In the genomic region with DNA sequence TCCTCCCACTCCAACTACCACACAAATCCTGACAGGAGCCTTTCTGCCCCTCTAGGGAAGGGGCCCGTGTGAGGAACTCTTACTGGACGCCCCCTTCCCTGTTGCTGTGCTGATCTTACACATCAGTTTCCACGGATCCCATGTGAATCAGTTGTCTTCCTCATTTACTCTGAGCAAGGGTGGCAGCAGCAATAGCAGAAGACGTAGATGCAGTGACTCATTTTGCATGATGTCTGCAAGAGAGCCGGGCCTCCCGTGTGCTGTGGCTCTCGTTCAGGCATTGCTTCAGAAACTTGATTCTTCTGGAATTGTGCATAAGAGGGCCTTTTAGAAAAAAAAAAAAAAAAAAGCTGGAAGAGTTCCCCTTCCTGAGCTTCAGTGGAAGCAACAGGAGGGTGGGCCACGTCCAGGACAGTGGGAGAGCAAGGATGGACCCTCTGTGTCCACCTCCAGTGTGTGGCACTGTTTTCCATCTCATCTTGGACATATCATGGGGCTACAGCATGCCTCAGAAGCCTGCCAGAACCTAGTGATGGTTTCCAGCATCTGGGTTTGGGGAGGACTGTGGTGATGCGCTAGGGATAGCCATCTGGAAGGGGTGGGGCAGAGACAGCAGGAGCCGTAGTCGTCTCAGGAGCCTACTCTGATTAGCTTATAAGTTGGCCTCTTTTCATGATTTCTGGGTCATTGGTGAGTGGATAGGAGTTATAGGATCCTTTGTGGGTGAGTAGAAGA, we compare ENCODE assay signal across 9 cellular contexts.
DNase-seq lines count a peak whose midpoint lies in the region; ATAC-seq and TF ChIP-seq lines count a peak whose summit lies in the region.
"Had no signal": no experiment of that assay in that cellular context is flagged by ENCODE, and none has a peak within 500 bp of the region (broad histone marks: within the 10 kb centered on the region; RNA-seq: fewer than 3 reads in every experiment).

No MANE protein-coding gene starts in this region.

- no peak overlapping the region for H2AFZ ChIP-seq in PC-3 (ENCODE audit: low read length)

- H3K4me1 ChIP-seq in right atrium auricular region = peaks cover 0 to 92% of the 10 kb centered on the region in 2 donors
- H3K4me1 ChIP-seq in PC-3 (ENCODE audit: insufficient read depth, low read length) = peaks cover 21% of the 10 kb centered on the region

- H3K27ac ChIP-seq in right atrium auricular region = peak overlapping the region; percentile 61 to 67
- no peak overlapping the region for H3K27ac ChIP-seq in PC-3 (ENCODE audit: low read length)

- H3K4me3 ChIP-seq in HFF-Myc (replicated peaks; ENCODE audit: low read depth, low read length) (peak overlapping the region; percentile 11; the same call in 1 of the 2 replicates), WI38 (ENCODE audit: low read depth, low read length) (peak overlapping the region; percentile 32), right atrium auricular region (no peak overlapping the region), PC-3 (ENCODE audit: low read length) (no peak overlapping the region)

- POLR2A ChIA-PET in PC-3 (lab: Charles Lee; ENCODE audit: unreplicated experiment) = no interaction called here

- H3F3A ChIP-seq in PC-3 (ENCODE audit: low read length, unreplicated experiment) = no peaks in the 10 kb centered on the region

- H3K9me2 ChIP-seq in PC-3 (replicated peaks; ENCODE audit: low read length) = no peaks in the 10 kb centered on the region

- no peak overlapping the region for H3K4me2 ChIP-seq in PC-3 (ENCODE audit: low read length)

- TF ChIP-seq CTCF in HFF-Myc (IDR thresholded peaks at IDR 0.05; ENCODE audit: low read depth, low read length, missing control alignments) (peak; percentile 20), WI38 (IDR thresholded peaks at IDR 0.05; ENCODE audit: low read depth, low read length) (no peak), right atrium auricular region (IDR thresholded peaks at IDR 0.05) (no peak), PC-3 (conservative IDR thresholded peaks at IDR 0.05; ENCODE audit: low read depth, low read length) (no peak)

- CTCF ChIA-PET in PC-3 (lab: Charles Lee) = no interaction called here

- H3K9me3 ChIP-seq in right atrium auricular region = no peaks in the 10 kb centered on the region
- H3K9me3 ChIP-seq in PC-3 (ENCODE audit: low read length) = no peaks in the 10 kb centered on the region

- H3K36me3 ChIP-seq in right atrium auricular region = no peaks in the 10 kb centered on the region
- no peaks in the 10 kb centered on the region for H3K36me3 ChIP-seq in PC-3 (ENCODE audit: low read depth, low read length)

- no peak for ATAC-seq in PC-3
- no peak for ATAC-seq in HG02571 (IDR thresholded peaks at IDR 0.05; ENCODE audit: unreplicated experiment)

- no peaks in the 10 kb centered on the region for H3K27me3 ChIP-seq in right atrium auricular region
- no peaks in the 10 kb centered on the region for H3K27me3 ChIP-seq in PC-3 (ENCODE audit: low read length)

- H4K20me1 ChIP-seq in PC-3 (ENCODE audit: low read length) = peaks cover 9% of the 10 kb centered on the region; the same call in 1 of the 2 replicates

- H3K9ac ChIP-seq in PC-3 (ENCODE audit: low read length) = no peak overlapping the region

- intact Hi-C loops in PC-3 (cut with micrococcal nuclease) = no loop called here

- BruUV-seq in PC-3 (replicated peaks; lab: Mats Ljungman, UMichigan) = no TSS peak

- H3K79me2 ChIP-seq in PC-3 (ENCODE audit: low read length) = peaks cover 100% of the 10 kb centered on the region

- DNase-seq in HFF-Myc (ENCODE audit: extremely low read depth, low read depth) (peak; percentile 61), right atrium auricular region (ENCODE audit: low spot score) (peak; percentile 79), smooth muscle cell of the brain vasculature (ENCODE audit: low read depth, low spot score) (peak; percentile 60), GF-D8 (lab: John Stamatoyannopoulos, UW) (no peak), NCI-H748 treated with DMSO at 0.1 percent for 48 hours (lab: John Stamatoyannopoulos, UW) (no peak), PC-3 (no peak)
- DNase-seq: NCI-H510A treated with DMSO at 0.1 percent for 48 hours had no signal

Comparison
In these comparisons a context has a peak if more than half of its experiments do, and no peak if none do; other contexts are left out.
1. DNase-seq: peak in HFF-Myc (single experiment), right atrium auricular region (single experiment) and smooth muscle cell of the brain vasculature (single experiment); none in GF-D8 (single experiment), NCI-H748 treated with DMSO at 0.1 percent for 48 hours (single experiment) and PC-3 (single experiment).
2. H3K4me3 ChIP-seq: peak in HFF-Myc (single experiment) and WI38 (single experiment); none in right atrium auricular region (0 of 2) and PC-3 (single experiment).